Comparison of ENCODE assay signal across 8 cellular contexts in the genomic region with DNA sequence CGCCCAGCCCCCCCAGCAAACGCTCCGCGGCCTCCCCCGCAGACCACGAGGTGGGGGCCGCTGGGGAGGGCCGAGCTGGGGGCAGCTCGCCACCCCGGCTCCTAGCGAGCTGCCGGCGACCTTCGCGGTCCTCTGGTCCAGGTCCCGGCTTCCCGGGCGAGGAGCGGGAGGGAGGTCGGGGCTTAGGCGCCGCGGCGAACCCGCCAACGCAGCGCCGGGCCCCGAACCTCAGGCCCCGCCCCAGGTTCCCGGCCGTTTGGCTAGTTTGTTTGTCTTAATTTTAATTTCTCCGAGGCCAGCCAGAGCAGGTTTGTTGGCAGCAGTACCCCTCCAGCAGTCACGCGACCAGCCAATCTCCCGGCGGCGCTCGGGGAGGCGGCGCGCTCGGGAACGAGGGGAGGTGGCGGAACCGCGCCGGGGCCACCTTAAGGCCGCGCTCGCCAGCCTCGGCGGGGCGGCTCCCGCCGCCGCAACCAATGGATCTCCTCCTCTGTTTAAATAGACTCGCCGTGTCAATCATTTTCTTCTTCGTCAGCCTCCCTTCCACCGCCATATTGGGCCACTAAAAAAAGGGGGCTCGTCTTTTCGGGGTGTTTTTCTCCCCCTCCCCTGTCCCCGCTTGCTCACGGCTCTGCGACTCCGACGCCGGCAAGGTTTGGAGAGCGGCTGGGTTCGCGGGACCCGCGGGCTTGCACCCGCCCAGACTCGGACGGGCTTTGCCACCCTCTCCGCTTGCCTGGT. TPM values are rescaled to one million over a fixed set of nuclear protein-coding genes. Genes with fewer than 3 reads are reported as not detected.
DNase-seq lines count a peak whose midpoint lies in the region; ATAC-seq, FAIRE-seq and TF ChIP-seq lines count a peak whose summit lies in the region.

Gene CDKN1B (plus strand): TSS at position 524 of the 741 bp plus-strand sequence. CDS start 472 bp downstream, outside the sequence.

- DNase-seq in AG08395 (ENCODE audit: low spot score) (peak; percentile 94), NCI-H510A treated with DMSO at 0.1 percent for 48 hours (lab: John Stamatoyannopoulos, UW) (peak; percentile 91), cerebellum (ENCODE audit: low spot score) (peak; percentile 95), kidney (peak; percentile 97)
- peak; percentile 67 to 74 for DNase-seq in activated CD4-positive, alpha-beta T cell treated with anti-CD3 and anti-CD28 coated beads for 24 hours (ENCODE audit: low read depth in 2 of 2)
- peak; percentile 72 to 81 (median 75) for DNase-seq in stimulated activated CD4-positive, alpha-beta T cell treated with anti-CD3 and anti-CD28 coated beads, Interleukin-12 subunit alpha, Interleukin-12 subunit beta, amount 100 ng/mL, for 48 hours (ENCODE audit: low read depth in 2 of 3, low spot score in 1 of 3)

- FAIRE-seq in kidney (lab: Jason Lieb, UNC), result no peak

- H3K4me1 ChIP-seq in kidney (ENCODE audit: control insufficient read depth in 1 of 2, insufficient read depth in 1 of 2, low read depth in 1 of 2, low read length in 2 of 2), result peaks cover 17 to 24% of the 10 kb centered on the region in 2 donors

- TF ChIP-seq CTCF in kidney (IDR thresholded peaks at IDR 0.05; ENCODE audit: borderline replicate concordance, extremely low read depth, insufficient read depth), result no peak

- H3K9me3 ChIP-seq in kidney (ENCODE audit: control insufficient read depth in 1 of 2, low read length in 2 of 2), result no peaks in the 10 kb centered on the region

- peaks cover 3 to 19% of the 10 kb centered on the region in 2 donors for H3K36me3 ChIP-seq in kidney (ENCODE audit: control insufficient read depth in 1 of 2, insufficient read depth in 2 of 2, low read length in 2 of 2)

- H3K9ac ChIP-seq in kidney (ENCODE audit: low read length in 2 of 2), result peak within 1 kb of the TSS; percentile 70 to 96

- peak within 1 kb of the TSS; percentile 87 to 92 for H3K4me3 ChIP-seq in kidney (ENCODE audit: low read length in 2 of 2)

- peak; percentile 44 for ATAC-seq in GM19035 (IDR thresholded peaks at IDR 0.05; ENCODE audit: unreplicated experiment)
- peak; percentile 54 for ATAC-seq in HG03354 (IDR thresholded peaks at IDR 0.05; ENCODE audit: poor library complexity, severe bottlenecking, unreplicated experiment)

- H3K27ac ChIP-seq in kidney (ENCODE audit: low read depth in 2 of 2, low read length in 2 of 2), result peak within 1 kb of the TSS; percentile 94 to 98

- intact Hi-C loops in kidney (cut with DNase I), result no loop called here

RNA-seq across cellular contexts. Expression of gene CDKN1B, which starts in this region (rescaled TPM):
- 64.6 TPM for total RNA-seq in cerebellum
- 52.3 TPM for total RNA-seq in kidney
- 27.9 TPM for polyA plus RNA-seq in kidney (ENCODE audit: insufficient read depth, low read depth, low replicate concordance)

Comparison
In these comparisons a context has a peak if more than half of its experiments do, and no peak if none do; other contexts are left out.
1. Peak in every context shown above with its lines: DNase-seq, ATAC-seq, H3K4me3 ChIP-seq and H3K27ac ChIP-seq.